In the genomic region with DNA sequence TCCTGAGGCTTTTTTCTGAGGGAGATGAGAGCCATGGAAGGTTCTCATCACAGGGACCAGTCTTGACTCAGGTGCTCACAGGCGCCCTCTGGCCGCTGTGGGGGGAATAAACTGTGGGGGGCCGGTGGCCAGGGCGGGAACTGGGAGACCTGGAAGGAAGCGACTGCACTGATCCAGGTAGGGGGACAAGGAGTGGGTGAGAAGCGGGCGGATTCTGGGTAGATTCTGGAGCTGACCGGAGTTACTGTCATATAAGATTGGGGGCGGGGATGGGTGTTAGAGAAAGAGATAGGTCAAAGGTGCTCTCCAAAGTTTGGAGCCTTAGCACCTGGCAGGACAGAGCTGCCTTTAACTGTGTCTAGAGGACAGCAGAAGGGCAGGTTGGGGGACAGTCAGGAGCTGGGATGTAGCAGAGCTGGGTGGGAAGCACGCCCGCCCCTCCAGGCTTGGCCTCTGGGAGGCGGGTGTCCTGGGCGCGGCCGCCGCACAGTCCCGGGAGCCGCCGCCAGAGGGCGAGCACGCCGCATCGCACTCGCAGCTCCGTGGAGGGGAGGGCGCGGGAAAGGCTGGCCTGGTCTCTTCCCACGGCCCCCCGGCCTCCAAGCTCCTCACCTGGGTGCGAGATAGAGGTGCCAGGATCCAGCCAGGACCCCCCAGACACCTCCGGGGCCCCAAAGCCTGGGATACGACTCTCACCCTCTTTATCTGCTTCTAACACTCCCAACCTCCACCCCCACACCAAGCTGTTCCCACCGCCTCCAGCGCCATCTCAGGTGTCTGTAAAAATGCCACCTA, we compare ENCODE assay signal across 1 cellular context.
TF ChIP-seq lines count a peak whose summit lies in the region.

No MANE protein-coding gene starts in this region.

TF ChIP-seq in K562, 482 proteins besides CTCF, POLR2A, EP300 and RAD21 (continued from another document and continues in another):
- TF ChIP-seq HNRNPUL1 (IDR thresholded peaks at IDR 0.05; ENCODE audit: low read length), result no peak
- TF ChIP-seq PHB2 (IDR thresholded peaks at IDR 0.05; ENCODE audit: low read depth), result no peak; the same call in 1 of the 2 replicates
- TF ChIP-seq, protein P1, sequence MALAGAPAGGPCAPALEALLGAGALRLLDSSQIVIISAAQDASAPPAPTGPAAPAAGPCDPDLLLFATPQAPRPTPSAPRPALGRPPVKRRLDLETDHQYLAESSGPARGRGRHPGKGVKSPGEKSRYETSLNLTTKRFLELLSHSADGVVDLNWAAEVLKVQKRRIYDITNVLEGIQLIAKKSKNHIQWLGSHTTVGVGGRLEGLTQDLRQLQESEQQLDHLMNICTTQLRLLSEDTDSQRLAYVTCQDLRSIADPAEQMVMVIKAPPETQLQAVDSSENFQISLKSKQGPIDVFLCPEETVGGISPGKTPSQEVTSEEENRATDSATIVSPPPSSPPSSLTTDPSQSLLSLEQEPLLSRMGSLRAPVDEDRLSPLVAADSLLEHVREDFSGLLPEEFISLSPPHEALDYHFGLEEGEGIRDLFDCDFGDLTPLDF (CRISPR knock-in tag; IDR thresholded peaks at IDR 0.05), result peak; percentile 80
- TF ChIP-seq, protein P2, sequence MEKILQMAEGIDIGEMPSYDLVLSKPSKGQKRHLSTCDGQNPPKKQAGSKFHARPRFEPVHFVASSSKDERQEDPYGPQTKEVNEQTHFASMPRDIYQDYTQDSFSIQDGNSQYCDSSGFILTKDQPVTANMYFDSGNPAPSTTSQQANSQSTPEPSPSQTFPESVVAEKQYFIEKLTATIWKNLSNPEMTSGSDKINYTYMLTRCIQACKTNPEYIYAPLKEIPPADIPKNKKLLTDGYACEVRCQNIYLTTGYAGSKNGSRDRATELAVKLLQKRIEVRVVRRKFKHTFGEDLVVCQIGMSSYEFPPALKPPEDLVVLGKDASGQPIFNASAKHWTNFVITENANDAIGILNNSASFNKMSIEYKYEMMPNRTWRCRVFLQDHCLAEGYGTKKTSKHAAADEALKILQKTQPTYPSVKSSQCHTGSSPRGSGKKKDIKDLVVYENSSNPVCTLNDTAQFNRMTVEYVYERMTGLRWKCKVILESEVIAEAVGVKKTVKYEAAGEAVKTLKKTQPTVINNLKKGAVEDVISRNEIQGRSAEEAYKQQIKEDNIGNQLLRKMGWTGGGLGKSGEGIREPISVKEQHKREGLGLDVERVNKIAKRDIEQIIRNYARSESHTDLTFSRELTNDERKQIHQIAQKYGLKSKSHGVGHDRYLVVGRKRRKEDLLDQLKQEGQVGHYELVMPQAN (IDR thresholded peaks at IDR 0.05; ENCODE audit: borderline replicate concordance), result peak; percentile 63; the same call in 1 of the 2 replicates
- TF ChIP-seq RFX7 (CRISPR knock-in tag; IDR thresholded peaks at IDR 0.05), result no peak
- no peak for TF ChIP-seq ZNF12 (CRISPR knock-in tag; IDR thresholded peaks at IDR 0.05)
- TF ChIP-seq ZKSCAN8 (CRISPR knock-in tag; IDR thresholded peaks at IDR 0.05), result no peak
- no peak for TF ChIP-seq HOXB6 (CRISPR knock-in tag; IDR thresholded peaks at IDR 0.05; ENCODE audit: borderline replicate concordance)
- TF ChIP-seq ELF4 (CRISPR knock-in tag; IDR thresholded peaks at IDR 0.05), result 0 out of 2 replicates have a peak, but pooled peaks have one; percentile 10
- TF ChIP-seq, protein P3, sequence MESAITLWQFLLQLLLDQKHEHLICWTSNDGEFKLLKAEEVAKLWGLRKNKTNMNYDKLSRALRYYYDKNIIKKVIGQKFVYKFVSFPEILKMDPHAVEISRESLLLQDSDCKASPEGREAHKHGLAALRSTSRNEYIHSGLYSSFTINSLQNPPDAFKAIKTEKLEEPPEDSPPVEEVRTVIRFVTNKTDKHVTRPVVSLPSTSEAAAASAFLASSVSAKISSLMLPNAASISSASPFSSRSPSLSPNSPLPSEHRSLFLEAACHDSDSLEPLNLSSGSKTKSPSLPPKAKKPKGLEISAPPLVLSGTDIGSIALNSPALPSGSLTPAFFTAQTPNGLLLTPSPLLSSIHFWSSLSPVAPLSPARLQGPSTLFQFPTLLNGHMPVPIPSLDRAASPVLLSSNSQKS (CRISPR knock-in tag; IDR thresholded peaks at IDR 0.05), result no peak
- no peak for TF ChIP-seq SNIP1 (IDR thresholded peaks at IDR 0.05; ENCODE audit: low read depth)
- TF ChIP-seq, protein P4, sequence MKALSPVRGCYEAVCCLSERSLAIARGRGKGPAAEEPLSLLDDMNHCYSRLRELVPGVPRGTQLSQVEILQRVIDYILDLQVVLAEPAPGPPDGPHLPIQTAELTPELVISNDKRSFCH (CRISPR knock-in tag; IDR thresholded peaks at IDR 0.05), result no peak
- TF ChIP-seq, protein P4 (tag; IDR thresholded peaks at IDR 0.05), result peak; percentile 59; the same call in 1 of the 2 replicates
- no peak for TF ChIP-seq EWSR1 (IDR thresholded peaks at IDR 0.05; ENCODE audit: borderline replicate concordance, low read depth, partially characterized antibody)
- no peak for TF ChIP-seq ZNF197 (CRISPR knock-in tag; IDR thresholded peaks at IDR 0.05; ENCODE audit: low read depth)
- peak; percentile 22; the same call in 1 of the 2 replicates for TF ChIP-seq LEF1 (IDR thresholded peaks at IDR 0.05)
- TF ChIP-seq, protein P5, sequence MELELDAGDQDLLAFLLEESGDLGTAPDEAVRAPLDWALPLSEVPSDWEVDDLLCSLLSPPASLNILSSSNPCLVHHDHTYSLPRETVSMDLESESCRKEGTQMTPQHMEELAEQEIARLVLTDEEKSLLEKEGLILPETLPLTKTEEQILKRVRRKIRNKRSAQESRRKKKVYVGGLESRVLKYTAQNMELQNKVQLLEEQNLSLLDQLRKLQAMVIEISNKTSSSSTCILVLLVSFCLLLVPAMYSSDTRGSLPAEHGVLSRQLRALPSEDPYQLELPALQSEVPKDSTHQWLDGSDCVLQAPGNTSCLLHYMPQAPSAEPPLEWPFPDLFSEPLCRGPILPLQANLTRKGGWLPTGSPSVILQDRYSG (tag; conservative IDR thresholded peaks at IDR 0.05; ENCODE audit: low read depth), result no peak
- TF ChIP-seq, protein P6, sequence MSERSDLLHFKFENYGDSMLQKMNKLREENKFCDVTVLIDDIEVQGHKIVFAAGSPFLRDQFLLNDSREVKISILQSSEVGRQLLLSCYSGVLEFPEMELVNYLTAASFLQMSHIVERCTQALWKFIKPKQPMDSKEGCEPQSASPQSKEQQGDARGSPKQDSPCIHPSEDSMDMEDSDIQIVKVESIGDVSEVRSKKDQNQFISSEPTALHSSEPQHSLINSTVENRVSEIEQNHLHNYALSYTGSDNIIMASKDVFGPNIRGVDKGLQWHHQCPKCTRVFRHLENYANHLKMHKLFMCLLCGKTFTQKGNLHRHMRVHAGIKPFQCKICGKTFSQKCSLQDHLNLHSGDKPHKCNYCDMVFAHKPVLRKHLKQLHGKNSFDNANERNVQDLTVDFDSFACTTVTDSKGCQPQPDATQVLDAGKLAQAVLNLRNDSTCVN (CRISPR knock-in tag; IDR thresholded peaks at IDR 0.05), result no peak
- TF ChIP-seq HNRNPL (IDR thresholded peaks at IDR 0.05; ENCODE audit: low read depth, low read length), result no peak
- no peak for TF ChIP-seq SREBF2 (CRISPR knock-in tag; IDR thresholded peaks at IDR 0.05)
- no peak for TF ChIP-seq ZBTB34 (CRISPR knock-in tag; IDR thresholded peaks at IDR 0.05)
- no peak for TF ChIP-seq ZNF324 (CRISPR knock-in tag; IDR thresholded peaks at IDR 0.05)
- TF ChIP-seq BDP1 (IDR thresholded peaks at IDR 0.05; ENCODE audit: insufficient read depth, insufficient read length), result no peak
- no peak for TF ChIP-seq ZNF280A (IDR thresholded peaks at IDR 0.05; ENCODE audit: low read depth, partially characterized antibody)
- peak; percentile 83 for TF ChIP-seq SMC3 (conservative IDR thresholded peaks at IDR 0.05; ENCODE audit: insufficient read depth, low read depth, low read length)
- TF ChIP-seq ZNF644 (tag; IDR thresholded peaks at IDR 0.05; ENCODE audit: low read depth), result no peak
- no peak for TF ChIP-seq ZNF146 (CRISPR knock-in tag; IDR thresholded peaks at IDR 0.05; ENCODE audit: unreplicated experiment)
- TF ChIP-seq, protein P7, sequence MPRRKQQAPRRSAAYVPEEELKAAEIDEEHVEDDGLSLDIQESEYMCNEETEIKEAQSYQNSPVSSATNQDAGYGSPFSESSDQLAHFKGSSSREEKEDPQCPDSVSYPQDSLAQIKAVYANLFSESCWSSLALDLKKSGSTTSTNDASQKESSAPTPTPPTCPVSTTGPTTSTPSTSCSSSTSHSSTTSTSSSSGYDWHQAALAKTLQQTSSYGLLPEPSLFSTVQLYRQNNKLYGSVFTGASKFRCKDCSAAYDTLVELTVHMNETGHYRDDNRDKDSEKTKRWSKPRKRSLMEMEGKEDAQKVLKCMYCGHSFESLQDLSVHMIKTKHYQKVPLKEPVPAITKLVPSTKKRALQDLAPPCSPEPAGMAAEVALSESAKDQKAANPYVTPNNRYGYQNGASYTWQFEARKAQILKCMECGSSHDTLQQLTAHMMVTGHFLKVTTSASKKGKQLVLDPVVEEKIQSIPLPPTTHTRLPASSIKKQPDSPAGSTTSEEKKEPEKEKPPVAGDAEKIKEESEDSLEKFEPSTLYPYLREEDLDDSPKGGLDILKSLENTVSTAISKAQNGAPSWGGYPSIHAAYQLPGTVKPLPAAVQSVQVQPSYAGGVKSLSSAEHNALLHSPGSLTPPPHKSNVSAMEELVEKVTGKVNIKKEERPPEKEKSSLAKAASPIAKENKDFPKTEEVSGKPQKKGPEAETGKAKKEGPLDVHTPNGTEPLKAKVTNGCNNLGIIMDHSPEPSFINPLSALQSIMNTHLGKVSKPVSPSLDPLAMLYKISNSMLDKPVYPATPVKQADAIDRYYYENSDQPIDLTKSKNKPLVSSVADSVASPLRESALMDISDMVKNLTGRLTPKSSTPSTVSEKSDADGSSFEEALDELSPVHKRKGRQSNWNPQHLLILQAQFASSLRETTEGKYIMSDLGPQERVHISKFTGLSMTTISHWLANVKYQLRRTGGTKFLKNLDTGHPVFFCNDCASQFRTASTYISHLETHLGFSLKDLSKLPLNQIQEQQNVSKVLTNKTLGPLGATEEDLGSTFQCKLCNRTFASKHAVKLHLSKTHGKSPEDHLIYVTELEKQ (CRISPR knock-in tag; IDR thresholded peaks at IDR 0.05), result no peak
- TF ChIP-seq, protein P8, sequence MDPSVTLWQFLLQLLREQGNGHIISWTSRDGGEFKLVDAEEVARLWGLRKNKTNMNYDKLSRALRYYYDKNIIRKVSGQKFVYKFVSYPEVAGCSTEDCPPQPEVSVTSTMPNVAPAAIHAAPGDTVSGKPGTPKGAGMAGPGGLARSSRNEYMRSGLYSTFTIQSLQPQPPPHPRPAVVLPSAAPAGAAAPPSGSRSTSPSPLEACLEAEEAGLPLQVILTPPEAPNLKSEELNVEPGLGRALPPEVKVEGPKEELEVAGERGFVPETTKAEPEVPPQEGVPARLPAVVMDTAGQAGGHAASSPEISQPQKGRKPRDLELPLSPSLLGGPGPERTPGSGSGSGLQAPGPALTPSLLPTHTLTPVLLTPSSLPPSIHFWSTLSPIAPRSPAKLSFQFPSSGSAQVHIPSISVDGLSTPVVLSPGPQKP (CRISPR knock-in tag; IDR thresholded peaks at IDR 0.05), result no peak
- no peak for TF ChIP-seq EZH2 (IDR thresholded peaks at IDR 0.05; ENCODE audit: borderline replicate concordance, low read depth, low read length)
- TF ChIP-seq SMARCC2 (IDR thresholded peaks at IDR 0.05; ENCODE audit: low read depth), result no peak
- TF ChIP-seq JUN (IDR thresholded peaks at IDR 0.05; ENCODE audit: borderline replicate concordance, low read depth, low read length), result no peak
- no peak for TF ChIP-seq JUN (CRISPR knock-in tag; IDR thresholded peaks at IDR 0.05; ENCODE audit: borderline replicate concordance)
- TF ChIP-seq SRSF3 (IDR thresholded peaks at IDR 0.05; ENCODE audit: insufficient read depth, low read length), result no peak
- TF ChIP-seq MXI1 (IDR thresholded peaks at IDR 0.05; ENCODE audit: low read depth, low read length), result no peak
- TF ChIP-seq, protein P9, sequence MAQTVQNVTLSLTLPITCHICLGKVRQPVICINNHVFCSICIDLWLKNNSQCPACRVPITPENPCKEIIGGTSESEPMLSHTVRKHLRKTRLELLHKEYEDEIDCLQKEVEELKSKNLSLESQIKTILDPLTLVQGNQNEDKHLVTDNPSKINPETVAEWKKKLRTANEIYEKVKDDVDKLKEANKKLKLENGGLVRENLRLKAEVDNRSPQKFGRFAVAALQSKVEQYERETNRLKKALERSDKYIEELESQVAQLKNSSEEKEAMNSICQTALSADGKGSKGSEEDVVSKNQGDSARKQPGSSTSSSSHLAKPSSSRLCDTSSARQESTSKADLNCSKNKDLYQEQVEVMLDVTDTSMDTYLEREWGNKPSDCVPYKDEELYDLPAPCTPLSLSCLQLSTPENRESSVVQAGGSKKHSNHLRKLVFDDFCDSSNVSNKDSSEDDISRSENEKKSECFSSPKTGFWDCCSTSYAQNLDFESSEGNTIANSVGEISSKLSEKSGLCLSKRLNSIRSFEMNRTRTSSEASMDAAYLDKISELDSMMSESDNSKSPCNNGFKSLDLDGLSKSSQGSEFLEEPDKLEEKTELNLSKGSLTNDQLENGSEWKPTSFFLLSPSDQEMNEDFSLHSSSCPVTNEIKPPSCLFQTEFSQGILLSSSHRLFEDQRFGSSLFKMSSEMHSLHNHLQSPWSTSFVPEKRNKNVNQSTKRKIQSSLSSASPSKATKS (CRISPR knock-in tag; IDR thresholded peaks at IDR 0.05), result no peak
- no peak for TF ChIP-seq ZNF699 (CRISPR knock-in tag; IDR thresholded peaks at IDR 0.05; ENCODE audit: insufficient replicate concordance)
- peak; percentile 76 for TF ChIP-seq CREM (IDR thresholded peaks at IDR 0.05; ENCODE audit: low read depth)
- no peak for TF ChIP-seq MEF2D (tag; conservative IDR thresholded peaks at IDR 0.05; ENCODE audit: low read depth)
